In the genomic region with DNA sequence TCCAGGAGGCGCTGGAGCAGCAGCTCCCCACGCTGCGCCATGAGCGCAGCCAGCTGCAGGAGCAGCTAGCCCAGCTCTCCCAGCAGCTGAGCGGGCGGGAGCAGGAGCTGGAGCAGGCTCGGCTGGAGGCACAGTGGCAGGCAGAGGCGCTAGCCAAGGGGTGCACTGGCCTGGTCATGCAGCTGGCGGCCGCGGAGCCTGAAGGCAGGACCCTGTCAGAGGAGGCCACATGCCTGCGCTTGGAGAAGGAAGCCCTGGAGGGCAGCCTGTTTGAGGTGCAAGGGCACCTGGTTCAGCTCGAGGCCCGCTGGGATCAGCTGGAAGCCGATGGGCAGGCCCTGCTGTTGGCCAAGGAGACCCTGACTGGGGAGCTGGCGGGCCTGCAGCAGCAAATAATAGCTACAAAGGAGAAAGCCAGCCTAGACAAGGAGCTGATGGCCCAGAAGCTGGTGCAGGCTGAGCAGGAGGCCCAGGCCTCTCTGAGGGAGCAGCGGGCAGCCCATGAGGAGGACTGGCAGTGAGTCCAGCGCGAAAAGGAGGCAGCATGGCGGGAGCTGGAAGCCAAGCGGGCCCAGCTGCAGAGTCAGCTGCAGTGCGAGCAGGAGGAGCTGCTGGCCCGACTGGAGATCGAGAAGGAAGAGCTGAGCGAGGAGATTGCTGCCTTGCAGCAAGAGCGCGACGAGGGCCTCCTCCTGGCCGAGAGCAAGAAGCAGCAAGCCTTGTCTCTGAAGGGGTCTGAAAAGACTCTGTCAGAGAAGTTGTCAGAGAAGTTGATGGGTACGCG, we compare ENCODE assay signal across 28 cellular contexts. TPM values are rescaled to one million over a fixed set of nuclear protein-coding genes. Genes with fewer than 3 reads are reported as not detected.
DNase-seq lines count a peak whose midpoint lies in the region; ATAC-seq, FAIRE-seq and TF ChIP-seq lines count a peak whose summit lies in the region.
"Had no signal": no experiment of that assay in that cellular context is flagged by ENCODE, and none has a peak within 500 bp of the region (broad histone marks: within the 10 kb centered on the region; RNA-seq: fewer than 3 reads in every experiment).

No MANE protein-coding gene starts in this region.

- H3K27me3 ChIP-seq in RWPE2 (ENCODE audit: insufficient read depth, poor library complexity, severe bottlenecking) (no peaks in the 10 kb centered on the region), brain microvascular endothelial cell (replicated peaks) (no peaks in the 10 kb centered on the region)

- no peak for TF ChIP-seq CTCF in RWPE2 (IDR thresholded peaks at IDR 0.05; ENCODE audit: poor library complexity, severe bottlenecking)
- no peak for TF ChIP-seq CTCF in chondrocyte (IDR thresholded peaks at IDR 0.05)
- no peak for TF ChIP-seq CTCF in kidney (IDR thresholded peaks at IDR 0.05; ENCODE audit: borderline replicate concordance, extremely low read depth, insufficient read depth)
- no peak for TF ChIP-seq CTCF in brain microvascular endothelial cell (IDR thresholded peaks at IDR 0.05; ENCODE audit: low read depth, low read length, missing control alignments)

- H3K4me1 ChIP-seq in RWPE2 (ENCODE audit: insufficient read depth, poor library complexity, severe bottlenecking) (no peaks in the 10 kb centered on the region), kidney (ENCODE audit: control insufficient read depth in 1 of 2, insufficient read depth in 1 of 2, low read depth in 1 of 2, low read length in 2 of 2) (no peaks in the 10 kb centered on the region)
- H3K4me1 ChIP-seq: A549, BLaER1 had no signal

- H3K9me3 ChIP-seq in RWPE2 (ENCODE audit: severe bottlenecking) (no peaks in the 10 kb centered on the region), kidney (ENCODE audit: control insufficient read depth in 1 of 2, low read length in 2 of 2) (no peaks in the 10 kb centered on the region)
- H3K9me3 ChIP-seq: A549 had no signal

- H3K4me3 ChIP-seq in RWPE2 (ENCODE audit: severe bottlenecking) = no peak overlapping the region
- H3K4me3 ChIP-seq in kidney (ENCODE audit: low read length in 2 of 2) = no peak overlapping the region
- H3K4me3 ChIP-seq in brain microvascular endothelial cell (ENCODE audit: low read depth, low read length) = no peak overlapping the region
- H3K4me3 ChIP-seq: A549, BLaER1 had no signal

- intact Hi-C loops in activated CD4-positive, alpha-beta T cell treated with anti-CD3 and anti-CD28 coated beads, Interleukin-2, amount 10 ng/mL, durations not matched to agents 24 days and 14 days (cut with micrococcal nuclease) = no loop called here
- intact Hi-C loops in kidney (cut with DNase I) = no loop called here

- H3K27ac ChIP-seq in RWPE2 (ENCODE audit: poor library complexity, severe bottlenecking) (no peak overlapping the region), kidney (ENCODE audit: low read depth in 2 of 2, low read length in 2 of 2) (no peak overlapping the region), brain microvascular endothelial cell (no peak overlapping the region)
- H3K27ac ChIP-seq: 22Rv1, A549, BLaER1 had no signal

- H3K36me3 ChIP-seq in RWPE2 (ENCODE audit: low read depth) (no peaks in the 10 kb centered on the region), kidney (ENCODE audit: control insufficient read depth in 1 of 2, insufficient read depth in 2 of 2, low read length in 2 of 2) (no peaks in the 10 kb centered on the region), brain microvascular endothelial cell (replicated peaks) (no peaks in the 10 kb centered on the region)
- H3K36me3 ChIP-seq: BLaER1 had no signal

- no peak for FAIRE-seq in kidney (lab: Jason Lieb, UNC)
- FAIRE-seq: A549, G401.6, GM12891 had no signal

- no peaks in the 10 kb centered on the region for H3K9me3 Mint-ChIP-seq in activated CD4-positive, alpha-beta T cell treated with anti-CD3 and anti-CD28 coated beads, Interleukin-2, amount 10 ng/mL, durations not matched to agents 24 days and 14 days
- H3K9me3 Mint-ChIP-seq in chondrocyte (ENCODE audit: low read depth) = peaks cover 12% of the 10 kb centered on the region

- H3K4me3 Mint-ChIP-seq in activated CD4-positive, alpha-beta T cell treated with anti-CD3 and anti-CD28 coated beads, Interleukin-2, amount 10 ng/mL, durations not matched to agents 24 days and 14 days = no peak overlapping the region
- no peak overlapping the region for H3K4me3 Mint-ChIP-seq in chondrocyte (ENCODE audit: unreplicated experiment)
- H3K4me3 Mint-ChIP-seq: B cell; CD14-positive monocyte; CD4-positive, alpha-beta memory T cell; CD4-positive, CD25-positive, alpha-beta regulatory T cell; CD8-positive, alpha-beta memory T cell had no signal

- H3K27me3 Mint-ChIP-seq in activated CD4-positive, alpha-beta T cell treated with anti-CD3 and anti-CD28 coated beads, Interleukin-2, amount 10 ng/mL, durations not matched to agents 24 days and 14 days = peaks cover under 1% of the 10 kb centered on the region
- H3K27me3 Mint-ChIP-seq in chondrocyte (ENCODE audit: low read depth) = peaks cover 2% of the 10 kb centered on the region
- H3K27me3 Mint-ChIP-seq: CD4-positive, alpha-beta memory T cell had no signal

- H3K27ac Mint-ChIP-seq in activated CD4-positive, alpha-beta T cell treated with anti-CD3 and anti-CD28 coated beads, Interleukin-2, amount 10 ng/mL, durations not matched to agents 24 days and 14 days = no peak overlapping the region
- no peak overlapping the region for H3K27ac Mint-ChIP-seq in chondrocyte (ENCODE audit: unreplicated experiment)
- H3K27ac Mint-ChIP-seq: B cell; CD14-positive monocyte; CD4-positive, alpha-beta memory T cell; CD4-positive, CD25-positive, alpha-beta regulatory T cell had no signal

- no peak for ATAC-seq in RWPE2 (ENCODE audit: low read depth)
- no peak for ATAC-seq in GM18519 (IDR thresholded peaks at IDR 0.05; ENCODE audit: low FRiP score, unreplicated experiment)
- ATAC-seq: A549 had no signal

- no peaks in the 10 kb centered on the region for H3K36me3 Mint-ChIP-seq in activated CD4-positive, alpha-beta T cell treated with anti-CD3 and anti-CD28 coated beads, Interleukin-2, amount 10 ng/mL, durations not matched to agents 24 days and 14 days (ENCODE audit: low read depth)
- H3K36me3 Mint-ChIP-seq in chondrocyte (ENCODE audit: low read depth) = no peaks in the 10 kb centered on the region
- H3K36me3 Mint-ChIP-seq: CD14-positive monocyte; CD4-positive, alpha-beta memory T cell; CD4-positive, CD25-positive, alpha-beta regulatory T cell; CD8-positive, alpha-beta memory T cell had no signal

- peaks cover 10% of the 10 kb centered on the region for H3K4me1 Mint-ChIP-seq in activated CD4-positive, alpha-beta T cell treated with anti-CD3 and anti-CD28 coated beads, Interleukin-2, amount 10 ng/mL, durations not matched to agents 24 days and 14 days
- H3K4me1 Mint-ChIP-seq in chondrocyte (ENCODE audit: low read depth) = no peaks in the 10 kb centered on the region
- H3K4me1 Mint-ChIP-seq: B cell; CD14-positive monocyte; CD4-positive, alpha-beta memory T cell; CD8-positive, alpha-beta memory T cell had no signal

- in situ Hi-C loops in brain microvascular endothelial cell (cut with HindIII; ENCODE audit: low pct_ligation_motif_present, low sequenced_read_pairs) = no loop called here

- H3K9ac ChIP-seq in kidney (ENCODE audit: low read length in 2 of 2) = no peak overlapping the region
- H3K9ac ChIP-seq: BLaER1 had no signal

- DNase-seq in activated CD4-positive, alpha-beta T cell treated with anti-CD3 and anti-CD28 coated beads, Interleukin-2, amount 10 ng/mL, durations not matched to agents 24 days and 14 days = peak; percentile 23
- no peak for DNase-seq in activated CD4-positive, alpha-beta T cell treated with anti-CD3 and anti-CD28 coated beads, Interleukin-2, amount 50 U/mL, for 4 hours
- peak; percentile 30 for DNase-seq in RWPE2 (ENCODE audit: low spot score)
- DNase-seq in chondrocyte (ENCODE audit: low spot score) = peak; percentile 86
- peak; percentile 55 for DNase-seq in kidney
- DNase-seq in NCI-H345 (lab: John Stamatoyannopoulos, UW) = no peak
- DNase-seq in brain microvascular endothelial cell = no peak
- DNase-seq: AML-193; C1 segment of cervical spinal cord; CD4-positive, alpha-beta memory T cell; CD4-positive, CD25-positive, alpha-beta regulatory T cell; CD8-positive, alpha-beta memory T cell; COR-L47; DMS 273 treated with DMSO at 0.1 percent for 48 hours; DMS153; DMS53; DMS79; DND-41; EL; GF-D8 had no signal

RNA-seq across cellular contexts. Expression of a gene that starts 13.6 kb away (rescaled TPM):
- total RNA-seq in activated CD4-positive, alpha-beta T cell treated with anti-CD3 and anti-CD28 coated beads, Interleukin-2, amount 10 ng/mL, durations not matched to agents 24 days and 14 days = 1.2 and 1.3 TPM in 2 replicates
- 0.27 to 0.62 TPM (median 0.40 TPM) in 3 replicates for total RNA-seq in chondrocyte
- 3.5 TPM for total RNA-seq in kidney
- polyA plus RNA-seq in kidney (ENCODE audit: insufficient read depth, low read depth, low replicate concordance) = 8.2 TPM
- polyA plus RNA-seq: CD14-positive monocyte had no signal

Comparison
In these comparisons a context has a peak if more than half of its experiments do, and no peak if none do; other contexts are left out.
1. DNase-seq: peak in activated CD4-positive, alpha-beta T cell treated with anti-CD3 and anti-CD28 coated beads, Interleukin-2, amount 10 ng/mL, durations not matched to agents 24 days and 14 days (single experiment), RWPE2 (single experiment), chondrocyte (single experiment) and kidney (single experiment); none in activated CD4-positive, alpha-beta T cell treated with anti-CD3 and anti-CD28 coated beads, Interleukin-2, amount 50 U/mL, for 4 hours (0 of 2), NCI-H345 (single experiment) and brain microvascular endothelial cell (single experiment).